In the genomic region with DNA sequence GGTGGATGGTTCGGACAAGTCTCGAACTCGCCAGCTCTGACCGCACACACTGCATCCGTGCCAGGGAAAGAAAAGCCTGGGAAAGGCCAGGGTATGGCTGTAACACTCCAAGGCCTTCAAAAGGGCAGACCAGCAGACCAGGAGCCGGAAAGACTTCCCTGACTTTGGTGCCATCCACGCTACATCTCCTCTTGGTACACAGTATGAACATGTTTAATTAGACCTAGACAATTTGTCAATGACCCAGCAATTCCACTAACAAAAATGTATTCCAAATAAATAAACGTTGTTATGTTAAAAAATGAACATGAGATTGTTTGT, we compare ENCODE assay signal across 8 cellular contexts. TPM values are rescaled to one million over a fixed set of nuclear protein-coding genes. Genes with fewer than 3 reads are reported as not detected.
DNase-seq lines count a peak whose midpoint lies in the region; ATAC-seq and TF ChIP-seq lines count a peak whose summit lies in the region.

No MANE protein-coding gene starts in this region.

- DNase-seq in activated naive CD4-positive, alpha-beta T cell (lab: John Stamatoyannopoulos, UW), result no peak
- DNase-seq in brain microvascular endothelial cell, result no peak
- no peak for DNase-seq in mesendoderm
- DNase-seq in stimulated activated CD4-positive, alpha-beta T cell treated with anti-CD3 and anti-CD28 coated beads, Interleukin-4, amount 100 ng/mL, for 1 hour, result no peak
- no peak for DNase-seq in NCI-H2107 (lab: John Stamatoyannopoulos, UW)

- peak overlapping the region; percentile 78 for H3K9ac ChIP-seq in mesendoderm (ENCODE audit: low read length)

- TF ChIP-seq CTCF in brain microvascular endothelial cell (IDR thresholded peaks at IDR 0.05; ENCODE audit: low read depth, low read length, missing control alignments), result no peak

- H3K4me3 Mint-ChIP-seq in activated naive CD4-positive, alpha-beta T cell treated with anti-CD3 and anti-CD28 coated beads, Interleukin-2, amount 50 U/mL, for 24 hours, result peak overlapping the region; percentile 91

- H3K4me1 ChIP-seq in mesendoderm (ENCODE audit: control insufficient read depth, low read depth, low read length), result peaks cover 11% of the 10 kb centered on the region
- H3K4me1 ChIP-seq in urinary bladder (ENCODE audit: insufficient read depth), result no peaks in the 10 kb centered on the region

- no CpG with 5 or more reads among the region's 8 CpGs for WGBS in mesendoderm (ENCODE audit: extremely low coverage, insufficient coverage, low lambda C conversion rate)
- 4% methylated on average over 8 of the region's 8 CpGs for WGBS in urinary bladder

- H4K5ac ChIP-seq in mesendoderm (ENCODE audit: low read length), result no peak overlapping the region

- no peak overlapping the region for H2BK15ac ChIP-seq in mesendoderm (replicated peaks; ENCODE audit: low read depth)

- H3K4me3 ChIP-seq in brain microvascular endothelial cell (ENCODE audit: low read depth, low read length), result peak overlapping the region; percentile 70
- peak overlapping the region; percentile 18 for H3K4me3 ChIP-seq in mesendoderm (ENCODE audit: low read length)
- peak overlapping the region; percentile 97 for H3K4me3 ChIP-seq in urinary bladder (ENCODE audit: low read depth, low read length)

- no peak overlapping the region for H2BK120ac ChIP-seq in mesendoderm (ENCODE audit: low read depth, low read length)

- in situ Hi-C loops in brain microvascular endothelial cell (cut with HindIII; ENCODE audit: low pct_ligation_motif_present, low sequenced_read_pairs), result no loop called here

- no peak overlapping the region for H3K18ac ChIP-seq in mesendoderm (ENCODE audit: low read length)

- peak overlapping the region; percentile 90 for H3K56ac ChIP-seq in mesendoderm (ENCODE audit: low read length)

- H3K23ac ChIP-seq in mesendoderm (ENCODE audit: low read length), result peak overlapping the region; percentile 83

- H2AK5ac ChIP-seq in mesendoderm (ENCODE audit: low read length), result no peak overlapping the region

- peaks cover 9% of the 10 kb centered on the region for H3K79me1 ChIP-seq in mesendoderm (ENCODE audit: low read length)

- peaks cover 18% of the 10 kb centered on the region for H3K79me2 ChIP-seq in mesendoderm (ENCODE audit: control insufficient read depth, insufficient read depth, low read length)

- no peak for ATAC-seq in GM19324 (IDR thresholded peaks at IDR 0.05; ENCODE audit: low FRiP score, unreplicated experiment)

- H3K4me2 ChIP-seq in mesendoderm (ENCODE audit: low read length), result peak overlapping the region; percentile 59

- H3K4me1 Mint-ChIP-seq in activated naive CD4-positive, alpha-beta T cell treated with anti-CD3 and anti-CD28 coated beads, Interleukin-2, amount 50 U/mL, for 24 hours, result peaks cover 38% of the 10 kb centered on the region

- H3K27ac Mint-ChIP-seq in activated naive CD4-positive, alpha-beta T cell treated with anti-CD3 and anti-CD28 coated beads, Interleukin-2, amount 50 U/mL, for 24 hours, result peak overlapping the region; percentile 97

- no peaks in the 10 kb centered on the region for H3K27me3 ChIP-seq in brain microvascular endothelial cell (replicated peaks)
- no peaks in the 10 kb centered on the region for H3K27me3 ChIP-seq in mesendoderm (ENCODE audit: insufficient read depth, low read length, poor library complexity)

- H3K9me3 Mint-ChIP-seq in activated naive CD4-positive, alpha-beta T cell treated with anti-CD3 and anti-CD28 coated beads, Interleukin-2, amount 50 U/mL, for 24 hours, result no peaks in the 10 kb centered on the region

- H3K27ac ChIP-seq in brain microvascular endothelial cell (peak overlapping the region; percentile 84), mesendoderm (ENCODE audit: low read depth, low read length) (peak overlapping the region; percentile 8), urinary bladder (ENCODE audit: low read depth) (peak overlapping the region; percentile 4)

- peak overlapping the region; percentile 46 for H3K4ac ChIP-seq in mesendoderm (ENCODE audit: low read depth, low read length)

- H4K8ac ChIP-seq in mesendoderm (ENCODE audit: low read depth, low read length), result no peak overlapping the region

- no peaks in the 10 kb centered on the region for H3K27me3 Mint-ChIP-seq in activated naive CD4-positive, alpha-beta T cell treated with anti-CD3 and anti-CD28 coated beads, Interleukin-2, amount 50 U/mL, for 24 hours

- peak overlapping the region; percentile 64 for H2BK5ac ChIP-seq in mesendoderm (ENCODE audit: low read length)

- no peaks in the 10 kb centered on the region for H3K36me3 ChIP-seq in brain microvascular endothelial cell (replicated peaks)
- H3K36me3 ChIP-seq in mesendoderm (ENCODE audit: control insufficient read depth, insufficient read depth, low read length), result no peaks in the 10 kb centered on the region
- no peaks in the 10 kb centered on the region for H3K36me3 ChIP-seq in urinary bladder (ENCODE audit: insufficient read depth)

- no peaks in the 10 kb centered on the region for H3K36me3 Mint-ChIP-seq in activated naive CD4-positive, alpha-beta T cell treated with anti-CD3 and anti-CD28 coated beads, Interleukin-2, amount 50 U/mL, for 24 hours

RNA-seq across cellular contexts. Expression of a gene that starts 0.6 kb away (rescaled TPM):
- 21.7 TPM for polyA plus RNA-seq in mesendoderm (2013, experiment 1 of 2)
- polyA plus RNA-seq in mesendoderm (2013, experiment 2 of 2), result 20.8 TPM
- total RNA-seq in urinary bladder, result 26.9 TPM
- polyA plus RNA-seq in urinary bladder, result 43.3 TPM

RNA-seq across cellular contexts. Expression of a gene that starts 17.7 kb away (rescaled TPM):
- polyA plus RNA-seq in mesendoderm (2013, experiment 1 of 2), result 10.7 TPM
- 10.4 TPM for polyA plus RNA-seq in mesendoderm (2013, experiment 2 of 2)
- 1.5 TPM for total RNA-seq in urinary bladder
- 0.87 TPM for polyA plus RNA-seq in urinary bladder

RNA-seq across cellular contexts. Expression of a gene that starts 46.4 kb away (rescaled TPM):
- not detected for polyA plus RNA-seq in mesendoderm (2013, experiment 1 of 2)
- not detected for polyA plus RNA-seq in mesendoderm (2013, experiment 2 of 2)
- 0.69 TPM for total RNA-seq in urinary bladder
- 1.2 TPM for polyA plus RNA-seq in urinary bladder

RNA-seq across cellular contexts. Expression of a gene that starts 53.5 kb away (rescaled TPM):
- polyA plus RNA-seq in mesendoderm (2013, experiment 1 of 2), result 181 TPM
- 184 TPM for polyA plus RNA-seq in mesendoderm (2013, experiment 2 of 2)
- 10.5 TPM for total RNA-seq in urinary bladder
- polyA plus RNA-seq in urinary bladder, result 86.1 TPM

RNA-seq across cellular contexts. Expression of a gene that starts 57.6 kb away (rescaled TPM):
- polyA plus RNA-seq in mesendoderm (2013, experiment 1 of 2), result 147 TPM
- polyA plus RNA-seq in mesendoderm (2013, experiment 2 of 2), result 143 TPM
- 17.2 TPM for total RNA-seq in urinary bladder
- 20.9 TPM for polyA plus RNA-seq in urinary bladder

Comparison
In these comparisons a context has a peak if more than half of its experiments do, and no peak if none do; other contexts are left out.
1. H3K27ac ChIP-seq: peak in every context shown above with its lines; median percentile 84 in brain microvascular endothelial cell; 8 in mesendoderm; 4 in urinary bladder.
2. H3K4me3 ChIP-seq: peak in every context shown above with its lines; median percentile 97 in urinary bladder; 70 in brain microvascular endothelial cell; 18 in mesendoderm.